8 cellular contexts compared by ENCODE assay signal in genomic region chr5:39194466-39195136, GRCh38. TPM values are rescaled to one million over a fixed set of nuclear protein-coding genes. Genes with fewer than 3 reads are reported as not detected.
DNase-seq lines count a peak whose midpoint lies in the region; ATAC-seq and TF ChIP-seq lines count a peak whose summit lies in the region.

No MANE protein-coding gene starts in this region.

- H3K79me1 ChIP-seq in mesenchymal stem cell (replicated peaks; ENCODE audit: low read length, poor library complexity, severe bottlenecking), result no peaks in the 10 kb centered on the region

- H2BK120ac ChIP-seq in mesenchymal stem cell (ENCODE audit: low read depth, low read length), result no peak overlapping the region

- no peak overlapping the region for H3K18ac ChIP-seq in mesenchymal stem cell (ENCODE audit: low read depth in 1 of 2, low read length in 2 of 2)

- no peak overlapping the region for H4K91ac ChIP-seq in mesenchymal stem cell (ENCODE audit: low read length)

- no peak overlapping the region for H3K23ac ChIP-seq in mesenchymal stem cell (ENCODE audit: low read length in 2 of 2)

- H3K4me3 ChIP-seq in CD4-positive, CD25-positive, alpha-beta regulatory T cell (ENCODE audit: low read depth, low read length), result peak overlapping the region; percentile 73
- H3K4me3 ChIP-seq in mesenchymal stem cell (ENCODE audit: insufficient read depth in 1 of 2, low read depth in 1 of 2, low read length in 2 of 2) (no peak overlapping the region), heart left ventricle (peak overlapping the region in 1 of 12 donors; percentile 19), prostate gland (no peak overlapping the region), sigmoid colon (no peak overlapping the region)

- WGBS in mesenchymal stem cell, result 75% methylated on average over 11 of the region's 11 CpGs
- 64 to 71% (median 67%) methylated on average over 11 of the region's 11 CpGs for WGBS in heart left ventricle, 4 donors
- 57% methylated on average over 11 of the region's 11 CpGs for WGBS in prostate gland
- 58 to 71% methylated on average over 11 of the region's 11 CpGs for WGBS in sigmoid colon, 2 donors

- intact Hi-C loops in heart left ventricle (cut with DNase I) (no loop called here), prostate gland (cut with DNase I) (no loop called here), sigmoid colon (cut with DNase I) (no loop called here)

- no peak for ATAC-seq in CD4-positive, CD25-positive, alpha-beta regulatory T cell (ENCODE audit: low read depth in 2 of 2)
- no peak for ATAC-seq in heart left ventricle

- no peak overlapping the region for H3K14ac ChIP-seq in mesenchymal stem cell (ENCODE audit: low read length in 2 of 2)

- no peaks in the 10 kb centered on the region for H3K9me3 ChIP-seq in CD4-positive, CD25-positive, alpha-beta regulatory T cell (ENCODE audit: control insufficient read depth in 2 of 2, low read length in 2 of 2)
- H3K9me3 ChIP-seq in mesenchymal stem cell (ENCODE audit: control insufficient read depth, low read length) (no peaks in the 10 kb centered on the region), heart left ventricle (no peaks in the 10 kb centered on the region), prostate gland (no peaks in the 10 kb centered on the region), sigmoid colon (no peaks in the 10 kb centered on the region)

- peak overlapping the region; percentile 91 to 95 (median 93) for H3K4me3 Mint-ChIP-seq in CD4-positive, CD25-positive, alpha-beta regulatory T cell
- H3K4me3 Mint-ChIP-seq in activated naive CD8-positive, alpha-beta T cell, result peak overlapping the region; percentile 91

- H2AFZ ChIP-seq in mesenchymal stem cell (ENCODE audit: low read depth, low read length), result no peak overlapping the region

- H3K36me3 Mint-ChIP-seq in CD4-positive, CD25-positive, alpha-beta regulatory T cell, result peaks cover 45% of the 10 kb centered on the region
- H3K36me3 Mint-ChIP-seq in activated naive CD8-positive, alpha-beta T cell, result peaks cover 2% of the 10 kb centered on the region

- peaks cover 21% of the 10 kb centered on the region for H3K36me3 ChIP-seq in CD4-positive, CD25-positive, alpha-beta regulatory T cell (ENCODE audit: control insufficient read depth, insufficient read depth, low read length)
- H3K36me3 ChIP-seq in mesenchymal stem cell (ENCODE audit: control insufficient read depth in 1 of 2, insufficient read depth in 2 of 2, low read depth in 1 of 2, low read length in 2 of 2) (no peaks in the 10 kb centered on the region), heart left ventricle (no peaks in the 10 kb centered on the region), prostate gland (no peaks in the 10 kb centered on the region), sigmoid colon (no peaks in the 10 kb centered on the region)

- TF ChIP-seq CTCF in heart left ventricle (IDR thresholded peaks at IDR 0.05), result no peak
- TF ChIP-seq CTCF in prostate gland (IDR thresholded peaks at IDR 0.05), result no peak
- TF ChIP-seq CTCF in sigmoid colon (IDR thresholded peaks at IDR 0.05), result no peak

- TF ChIP-seq EP300 in sigmoid colon (IDR thresholded peaks at IDR 0.05), result no peak

- H4K8ac ChIP-seq in mesenchymal stem cell (ENCODE audit: low read length), result no peak overlapping the region

- peak overlapping the region; percentile 6 for H3K9ac ChIP-seq in mesenchymal stem cell (ENCODE audit: low read length)

- H3K27me3 ChIP-seq in CD4-positive, CD25-positive, alpha-beta regulatory T cell (ENCODE audit: control insufficient read depth, insufficient read depth, low read length), result no peaks in the 10 kb centered on the region
- H3K27me3 ChIP-seq in mesenchymal stem cell (ENCODE audit: control insufficient read depth in 1 of 2, insufficient read depth in 1 of 2, low read length in 2 of 2) (peaks cover 0 to 4% of the 10 kb centered on the region in 2 experiments), heart left ventricle (peaks cover 0 to 23% (median 0%) of the 10 kb centered on the region in 9 donors), prostate gland (replicated peaks; ENCODE audit: insufficient read depth) (no peaks in the 10 kb centered on the region), sigmoid colon (no peaks in the 10 kb centered on the region)

- H3K27ac Mint-ChIP-seq in CD4-positive, CD25-positive, alpha-beta regulatory T cell, result peak overlapping the region; percentile 85 to 100 (median 94)
- peak overlapping the region; percentile 99 for H3K27ac Mint-ChIP-seq in activated naive CD8-positive, alpha-beta T cell

- DNase-seq in CD4-positive, CD25-positive, alpha-beta regulatory T cell, result no peak
- peak; percentile 17 for DNase-seq in KG1 (lab: John Stamatoyannopoulos, UW)
- DNase-seq in mesenchymal stem cell, result peak; percentile 72
- no peak for DNase-seq in heart left ventricle
- DNase-seq in prostate gland (ENCODE audit: low spot score), result no peak
- no peak for DNase-seq in NCI-H1436 treated with DMSO at 0.1 percent for 48 hours (lab: John Stamatoyannopoulos, UW)
- no peak for DNase-seq in sigmoid colon

- H3K27me3 Mint-ChIP-seq in CD4-positive, CD25-positive, alpha-beta regulatory T cell, result no peaks in the 10 kb centered on the region
- H3K27me3 Mint-ChIP-seq in activated naive CD8-positive, alpha-beta T cell, result no peaks in the 10 kb centered on the region

- peaks cover 37 to 77% (median 70%) of the 10 kb centered on the region in 4 donors for H3K4me1 Mint-ChIP-seq in CD4-positive, CD25-positive, alpha-beta regulatory T cell
- peaks cover 85% of the 10 kb centered on the region for H3K4me1 Mint-ChIP-seq in activated naive CD8-positive, alpha-beta T cell (ENCODE audit: low read depth)

- no peak overlapping the region for H2BK15ac ChIP-seq in mesenchymal stem cell (ENCODE audit: low read depth, poor library complexity, severe bottlenecking)

- H2AK5ac ChIP-seq in mesenchymal stem cell (ENCODE audit: low read length, severe bottlenecking), result no peak overlapping the region

- peaks cover 80% of the 10 kb centered on the region for H3K4me1 ChIP-seq in CD4-positive, CD25-positive, alpha-beta regulatory T cell (ENCODE audit: control insufficient read depth, insufficient read depth, low read length, poor library complexity, severe bottlenecking)
- H3K4me1 ChIP-seq in mesenchymal stem cell (ENCODE audit: control insufficient read depth, insufficient read depth, low read depth, low read length) (peaks cover 2% of the 10 kb centered on the region), heart left ventricle (peaks cover 0 to 92% (median 0%) of the 10 kb centered on the region in 12 donors), prostate gland (replicated peaks) (no peaks in the 10 kb centered on the region), sigmoid colon (no peaks in the 10 kb centered on the region)

- H3K9me3 Mint-ChIP-seq in CD4-positive, CD25-positive, alpha-beta regulatory T cell, result no peaks in the 10 kb centered on the region
- no peaks in the 10 kb centered on the region for H3K9me3 Mint-ChIP-seq in activated naive CD8-positive, alpha-beta T cell (ENCODE audit: low read depth)

- no peak overlapping the region for H2BK12ac ChIP-seq in mesenchymal stem cell (ENCODE audit: low read length in 2 of 2)

- no peak overlapping the region for H3K4me2 ChIP-seq in mesenchymal stem cell (ENCODE audit: low read length, poor library complexity, severe bottlenecking)

- H2BK5ac ChIP-seq in mesenchymal stem cell (ENCODE audit: low read depth, low read length, poor library complexity, severe bottlenecking), result no peak overlapping the region

- no peak for TF ChIP-seq POLR2A in heart left ventricle (IDR thresholded peaks at IDR 0.05)
- TF ChIP-seq POLR2A in prostate gland (IDR thresholded peaks at IDR 0.05), result no peak
- TF ChIP-seq POLR2A in sigmoid colon (IDR thresholded peaks at IDR 0.05), result no peak

- no peak overlapping the region for H3K4ac ChIP-seq in mesenchymal stem cell (ENCODE audit: low read depth in 1 of 2, low read length in 2 of 2)

- H3K27ac ChIP-seq in CD4-positive, CD25-positive, alpha-beta regulatory T cell (ENCODE audit: insufficient read depth, low read length, poor library complexity, severe bottlenecking), result peak overlapping the region; percentile 84
- no peak overlapping the region for H3K27ac ChIP-seq in mesenchymal stem cell (ENCODE audit: low read length, poor library complexity, severe bottlenecking)
- H3K27ac ChIP-seq in heart left ventricle, result peak overlapping the region in 1 of 12 donors; percentile 32
- no peak overlapping the region for H3K27ac ChIP-seq in prostate gland
- no peak overlapping the region for H3K27ac ChIP-seq in sigmoid colon

RNA-seq across cellular contexts. Expression of gene FYB1, which starts 24.8 kb away (rescaled TPM):
- 639 TPM for total RNA-seq in CD4-positive, CD25-positive, alpha-beta regulatory T cell
- polyA plus RNA-seq in CD4-positive, CD25-positive, alpha-beta regulatory T cell, result 100 to 1,000 TPM; 197 to 254 (median 226) TPM
- polyA plus RNA-seq in mesenchymal stem cell (2013, experiment 1 of 2), result 0.10 TPM
- polyA plus RNA-seq in mesenchymal stem cell (2013, experiment 2 of 2), result 0.04 TPM
- total RNA-seq in heart left ventricle, result 10 to 100 TPM in 2 of 9 donors, 1 to 10 TPM in 7; 1.6 to 67.2 (median 3.1) TPM
- polyA plus RNA-seq in heart left ventricle, result under 1 TPM; 0.82 to 0.88 TPM
- 1 to 10 TPM; 3.1 to 4.0 TPM for total RNA-seq in prostate gland
- 10 to 100 TPM in 3 of 4 donors, 1 to 10 TPM in 1; 8.6 to 15.5 (median 12.4) TPM for total RNA-seq in sigmoid colon
- polyA plus RNA-seq in sigmoid colon, result 10 to 100 TPM in 1 of 3 donors, 1 to 10 TPM in 2; 2.8 to 18.2 (median 3.6) TPM

Comparison
In these comparisons a context has a peak if more than half of its experiments do, and no peak if none do; other contexts are left out.
1. DNase-seq: peak in KG1 (single experiment) and mesenchymal stem cell (single experiment); none in CD4-positive, CD25-positive, alpha-beta regulatory T cell (0 of 3), heart left ventricle (0 of 5), prostate gland (single experiment), NCI-H1436 treated with DMSO at 0.1 percent for 48 hours (single experiment) and sigmoid colon (single experiment).